ENCODE assay signal across 13 cellular contexts in genomic region chr16:87043273-87044030, GRCh38.
DNase-seq lines count a peak whose midpoint lies in the region; ATAC-seq, FAIRE-seq and TF ChIP-seq lines count a peak whose summit lies in the region.
"Had no signal": no experiment of that assay in that cellular context is flagged by ENCODE, and none has a peak within 500 bp of the region (broad histone marks: within the 10 kb centered on the region; RNA-seq: fewer than 3 reads in every experiment).

No MANE protein-coding gene starts in this region.

- no peaks in the 10 kb centered on the region for H3K9me3 Mint-ChIP-seq in WTC11
- H3K9me3 Mint-ChIP-seq: activated naive CD8-positive, alpha-beta T cell treated with anti-CD3 and anti-CD28 coated beads, Interleukin-2, amount 10 ng/mL, durations not matched to agents 7 days and 5 days; CD4-positive, CD25-positive, alpha-beta regulatory T cell; effector memory CD8-positive, alpha-beta T cell had no signal

- peak overlapping the region; percentile 44 for H3K27ac Mint-ChIP-seq in WTC11
- H3K27ac Mint-ChIP-seq: activated naive CD8-positive, alpha-beta T cell treated with anti-CD3 and anti-CD28 coated beads, Interleukin-2, amount 10 ng/mL, durations not matched to agents 7 days and 5 days; effector memory CD8-positive, alpha-beta T cell; T-helper 17 cell had no signal

- FAIRE-seq in GM12891 (lab: Jason Lieb, UNC), result no peak

- H3K4me1 Mint-ChIP-seq in WTC11, result peaks cover 23% of the 10 kb centered on the region
- H3K4me1 Mint-ChIP-seq: activated naive CD8-positive, alpha-beta T cell treated with anti-CD3 and anti-CD28 coated beads, Interleukin-2, amount 10 ng/mL, durations not matched to agents 7 days and 5 days; CD4-positive, CD25-positive, alpha-beta regulatory T cell had no signal

- H3K4me3 Mint-ChIP-seq in WTC11, result no peak overlapping the region
- H3K4me3 Mint-ChIP-seq: activated naive CD8-positive, alpha-beta T cell treated with anti-CD3 and anti-CD28 coated beads, Interleukin-2, amount 10 ng/mL, durations not matched to agents 7 days and 5 days; CD4-positive, CD25-positive, alpha-beta regulatory T cell; effector memory CD8-positive, alpha-beta T cell; T-helper 17 cell had no signal

- DNase-seq in CD1c-positive myeloid dendritic cell (ENCODE audit: extremely low spot score) (peak; percentile 29), WTC11 (ENCODE audit: low spot score) (no peak), foreskin melanocyte (peak; percentile 29), omental fat pad (ENCODE audit: low spot score) (no peak), GM12891 (ENCODE audit: insufficient read length, low spot score) (no peak), NCI-H524 treated with DMSO at 0.1 percent for 48 hours (lab: John Stamatoyannopoulos, UW) (no peak), NCI-H345 (lab: John Stamatoyannopoulos, UW) (no peak), A172 (ENCODE audit: low spot score) (no peak)
- DNase-seq: activated naive CD8-positive, alpha-beta T cell treated with anti-CD3 and anti-CD28 coated beads, Interleukin-2, amount 10 ng/mL, durations not matched to agents 7 days and 5 days; CD4-positive, CD25-positive, alpha-beta regulatory T cell; effector memory CD8-positive, alpha-beta T cell; NCI-H187 treated with DMSO at 0.1 percent for 48 hours; T-helper 17 cell had no signal

- H3K27me3 Mint-ChIP-seq in WTC11 (ENCODE audit: low read depth), result no peaks in the 10 kb centered on the region

- CTCF ChIA-PET in WTC11 (lab: Charles Lee), result interaction anchor here (1.2 to 2.6 kb wide), 2 partner anchors 9 to 170 kb away, joined by 4 to 12 read pairs; no protein-coding TSS in a partner anchor

- no peak for TF ChIP-seq POLR2A in GM12891 (IDR thresholded peaks at IDR 0.05; ENCODE audit: low read depth, low read length)

- TF ChIP-seq CTCF in WTC11 (IDR thresholded peaks at IDR 0.05) (no peak), omental fat pad (IDR thresholded peaks at IDR 0.05) (no peak)

- H3K36me3 Mint-ChIP-seq in WTC11, result no peaks in the 10 kb centered on the region
- H3K36me3 Mint-ChIP-seq: activated naive CD8-positive, alpha-beta T cell treated with anti-CD3 and anti-CD28 coated beads, Interleukin-2, amount 10 ng/mL, durations not matched to agents 7 days and 5 days; CD4-positive, CD25-positive, alpha-beta regulatory T cell had no signal

- no peak for ATAC-seq in WTC11
- peak; percentile 30 for ATAC-seq in omental fat pad (ENCODE audit: low FRiP score)
- ATAC-seq: effector memory CD8-positive, alpha-beta T cell; T-helper 17 cell had no signal

- POLR2A ChIA-PET in WTC11 (lab: Charles Lee), result no interaction called here

TF ChIP-seq in WTC11, 78 proteins besides CTCF, POLR2A, EP300 and RAD21 (continues in another document):
- TF ChIP-seq JUN (CRISPR knock-in tag; IDR thresholded peaks at IDR 0.05) (no peak), ARID4B (CRISPR knock-in tag; IDR thresholded peaks at IDR 0.05; ENCODE audit: borderline replicate concordance) (no peak), ZBTB21 (CRISPR knock-in tag; IDR thresholded peaks at IDR 0.05; ENCODE audit: borderline replicate concordance) (no peak)

TF ChIP-seq in GM12891, 5 proteins besides CTCF, POLR2A, EP300 and RAD21:
- no peak for TF ChIP-seq POU2F2 (IDR thresholded peaks at IDR 0.05; ENCODE audit: low read depth, low read length)
- no peak for TF ChIP-seq POLR2AphosphoS5 (IDR thresholded peaks at IDR 0.05; ENCODE audit: low read depth, low read length)
- no peak for TF ChIP-seq SPI1 (IDR thresholded peaks at IDR 0.05; ENCODE audit: low read depth, low read length)
- TF ChIP-seq TAF1 (IDR thresholded peaks at IDR 0.05; ENCODE audit: low read depth, low read length), result no peak
- no peak for TF ChIP-seq PAX5 (IDR thresholded peaks at IDR 0.05; ENCODE audit: insufficient read depth, low read length, severe bottlenecking)

Comparison
In these comparisons a context has a peak if more than half of its experiments do, and no peak if none do; other contexts are left out.
1. DNase-seq: peak in CD1c-positive myeloid dendritic cell (single experiment) and foreskin melanocyte (single experiment); none in WTC11 (single experiment), omental fat pad (single experiment), GM12891 (single experiment), NCI-H524 treated with DMSO at 0.1 percent for 48 hours (single experiment), NCI-H345 (single experiment) and A172 (single experiment).